Comparison of ENCODE assay signal across 9 cellular contexts in the genomic region with DNA sequence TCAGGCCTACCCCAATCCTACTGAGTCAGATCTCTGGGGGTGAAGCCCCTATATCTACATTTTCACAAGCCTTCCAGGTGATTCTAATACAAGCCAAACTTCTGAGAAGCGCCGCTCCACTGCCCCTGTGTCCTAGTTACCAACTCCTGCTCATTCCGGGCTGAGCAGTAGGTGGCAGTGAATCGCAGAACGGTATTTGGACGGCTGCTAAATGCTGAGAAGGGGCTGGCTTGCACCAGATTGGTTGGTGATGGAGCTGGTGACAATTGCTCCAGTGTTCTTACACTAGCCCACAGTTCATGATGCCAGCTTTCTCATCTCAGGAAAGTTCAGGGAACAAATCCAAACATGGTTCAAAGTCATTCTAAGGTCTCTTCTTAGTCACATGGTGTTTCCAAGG. TPM values are rescaled to one million over a fixed set of nuclear protein-coding genes. Genes with fewer than 3 reads are reported as not detected.
DNase-seq lines count a peak whose midpoint lies in the region; ATAC-seq and TF ChIP-seq lines count a peak whose summit lies in the region.
"Had no signal": no experiment of that assay in that cellular context is flagged by ENCODE, and none has a peak within 500 bp of the region (broad histone marks: within the 10 kb centered on the region; RNA-seq: fewer than 3 reads in every experiment).

No MANE protein-coding gene starts in this region.

- peak overlapping the region; percentile 76 to 80 for H3K27ac ChIP-seq in right atrium auricular region

- no peak overlapping the region for H3K9ac ChIP-seq in NT2/D1 (ENCODE audit: insufficient read length, low read depth)

- H3K9me3 ChIP-seq in NT2/D1 (ENCODE audit: insufficient read depth, low read length) = no peaks in the 10 kb centered on the region
- H3K9me3 ChIP-seq in right atrium auricular region = no peaks in the 10 kb centered on the region

- no peak overlapping the region for H3K4me3 ChIP-seq in NT2/D1 (ENCODE audit: insufficient read length, low read depth)
- no peak overlapping the region for H3K4me3 ChIP-seq in right atrium auricular region

- no peaks in the 10 kb centered on the region for H3K27me3 ChIP-seq in NT2/D1 (ENCODE audit: insufficient read depth, insufficient read length)
- H3K27me3 ChIP-seq in right atrium auricular region = no peaks in the 10 kb centered on the region

- peak; percentile 45 for ATAC-seq in HG02885 (IDR thresholded peaks at IDR 0.05; ENCODE audit: poor library complexity, unreplicated experiment)

- DNase-seq in NCI-H2196 (lab: John Stamatoyannopoulos, UW; ENCODE audit: unreplicated experiment) = peak; percentile 21
- DNase-seq in NCI-H2196 treated with DMSO at 0.1 percent for 48 hours (lab: John Stamatoyannopoulos, UW; ENCODE audit: unreplicated experiment) = no peak
- DNase-seq in NT2/D1 (ENCODE audit: low read depth, low spot score) = peak; percentile 36
- peak in 51 of 56 donors; percentile 6 to 83 (median 56) for DNase-seq in amygdala (lab: John Stamatoyannopoulos, UW)
- DNase-seq in right atrium auricular region (ENCODE audit: low spot score) = no peak
- peak; percentile 61 for DNase-seq in renal cortical epithelial cell (ENCODE audit: low read depth)
- DNase-seq in NCI-H1930 (lab: John Stamatoyannopoulos, UW) = no peak

- H3K36me3 ChIP-seq in NT2/D1 (ENCODE audit: insufficient read depth, insufficient read length, low read length) (no peaks in the 10 kb centered on the region), right atrium auricular region (no peaks in the 10 kb centered on the region)

- H3K4me1 ChIP-seq in NT2/D1 (ENCODE audit: insufficient read depth, insufficient read length) = no peaks in the 10 kb centered on the region
- peaks cover 0 to 43% of the 10 kb centered on the region in 2 donors for H3K4me1 ChIP-seq in right atrium auricular region

- TF ChIP-seq CTCF in right atrium auricular region (IDR thresholded peaks at IDR 0.05) = no peak

RNA-seq across cellular contexts. Expression of a gene that starts 31.1 kb away (rescaled TPM):
- total RNA-seq in right atrium auricular region (10 to 100 TPM; 35.3 to 47.9 TPM), renal cortical epithelial cell (0.15 and 1.7 TPM in 2 replicates)
- total RNA-seq: CD4-positive, CD25-positive, alpha-beta regulatory T cell had no signal

RNA-seq across cellular contexts. Expression of a gene that starts 53.2 kb away (rescaled TPM):
- total RNA-seq in right atrium auricular region = 10 to 100 TPM; 29.8 to 31.6 TPM
- total RNA-seq in renal cortical epithelial cell = 7.3 and 10.4 TPM in 2 replicates

Comparison
In these comparisons a context has a peak if more than half of its experiments do, and no peak if none do; other contexts are left out.
1. DNase-seq: peak in NCI-H2196 (single experiment), NT2/D1 (single experiment), amygdala (51 of 56) and renal cortical epithelial cell (single experiment); none in NCI-H2196 treated with DMSO at 0.1 percent for 48 hours (single experiment), right atrium auricular region (single experiment) and NCI-H1930 (0 of 2).
2. RNA of a gene that starts 31.1 kb away (total RNA-seq): 35.3 to 47.9 TPM in right atrium auricular region; 0.15 to 1.7 TPM in renal cortical epithelial cell; every median in the first group is over 10 times any median in the second.